8 cellular contexts compared by ENCODE assay signal in genomic region chr2:13193075-13193474, GRCh38.
DNase-seq lines count a peak whose midpoint lies in the region; ATAC-seq, FAIRE-seq and TF ChIP-seq lines count a peak whose summit lies in the region.
"Had no signal": no experiment of that assay in that cellular context is flagged by ENCODE, and none has a peak within 500 bp of the region (broad histone marks: within the 10 kb centered on the region; RNA-seq: fewer than 3 reads in every experiment).

No MANE protein-coding gene starts in this region.

- H4K8ac ChIP-seq in H1 (ENCODE audit: extremely low read depth, insufficient read depth, low read length) = no peak overlapping the region

- POLR2A ChIA-PET in H1 (lab: Charles Lee; ENCODE audit: partially characterized antibody) = no interaction called here

- H2BK12ac ChIP-seq in H1 (ENCODE audit: low read depth, low read length) = no peak overlapping the region

- H3K23me2 ChIP-seq in H1 (ENCODE audit: low read depth, low read length) = no peaks in the 10 kb centered on the region

- no peaks in the 10 kb centered on the region for H3K79me1 ChIP-seq in H1 (ENCODE audit: low read depth, low read length)

- H3K18ac ChIP-seq in H1 (ENCODE audit: extremely low read depth, low read length) = no peak overlapping the region

- no peak overlapping the region for H2BK5ac ChIP-seq in H1 (ENCODE audit: low read depth, low read length)

- TF ChIP-seq POLR2A in H1 (IDR thresholded peaks at IDR 0.05; ENCODE audit: control extremely low read depth in 1 of 2, low read depth in 2 of 2, low read length in 2 of 2) (no peak), tibial nerve (IDR thresholded peaks at IDR 0.05) (no peak)

- CTCF ChIA-PET in H1 (lab: Charles Lee; ENCODE audit: partially characterized antibody) = interaction anchor here (0.9 to 1.3 kb wide), 3 partner anchors 37 to 819 kb away, joined by 3 read pairs; no protein-coding TSS in a partner anchor

- H3K4me1 ChIP-seq in H1 (replicated peaks in 1 of 4; ENCODE audit: control insufficient read depth in 3 of 4, insufficient read depth in 4 of 4, low read length in 3 of 4) = no peaks in the 10 kb centered on the region
- no peaks in the 10 kb centered on the region for H3K4me1 ChIP-seq in tibial nerve

- H3K9me3 ChIP-seq in MG63 (no peaks in the 10 kb centered on the region), H1 (ENCODE audit: insufficient read depth in 2 of 2, low read depth in 1 of 2, low read length in 1 of 2) (peaks cover 0 to 3% of the 10 kb centered on the region in 2 experiments; a peak in 1 of 4 replicates), tibial nerve (no peaks in the 10 kb centered on the region)

- H3K27me3 ChIP-seq in MG63 (peaks cover 52% of the 10 kb centered on the region), H1 (replicated peaks in 1 of 4; ENCODE audit: control insufficient read depth in 3 of 4, extremely low read depth in 1 of 4, insufficient read depth in 3 of 4, low read length in 3 of 4) (no peaks in the 10 kb centered on the region), tibial nerve (no peaks in the 10 kb centered on the region)

- no peak overlapping the region for H4K91ac ChIP-seq in H1 (replicated peaks; ENCODE audit: insufficient read length, low read length)

- H3K4me2 ChIP-seq in H1 (ENCODE audit: insufficient read depth in 1 of 2, low read depth in 2 of 2, low read length in 2 of 2) = no peak overlapping the region

- no peak overlapping the region for H3K9ac ChIP-seq in H1 (replicated peaks in 1 of 4; ENCODE audit: extremely low read depth in 1 of 4, low read depth in 3 of 4, low read length in 3 of 4)

- ATAC-seq in GM18907 (IDR thresholded peaks at IDR 0.05; ENCODE audit: unreplicated experiment) = peak; percentile 88

- no peak for TF ChIP-seq EP300 in H1 (IDR thresholded peaks at IDR 0.05; ENCODE audit: borderline replicate concordance in 1 of 2, low read depth in 2 of 2, low read length in 2 of 2)
- TF ChIP-seq EP300 in tibial nerve (IDR thresholded peaks at IDR 0.05) = no peak

- no peak overlapping the region for H2BK20ac ChIP-seq in H1 (ENCODE audit: low read length)

- no peak overlapping the region for H3K4ac ChIP-seq in H1 (replicated peaks; ENCODE audit: insufficient read length, low read depth, low read length)

- H2AFZ ChIP-seq in H1 (ENCODE audit: low read length) = no peak overlapping the region

- no peak for FAIRE-seq in H1 (lab: Jason Lieb, UNC)

- no peak overlapping the region for H3K23ac ChIP-seq in H1 (ENCODE audit: insufficient read length)

- no peaks in the 10 kb centered on the region for H3K36me3 ChIP-seq in MG63
- H3K36me3 ChIP-seq in H1 (ENCODE audit: control insufficient read depth in 2 of 4, insufficient read depth in 4 of 4, low read length in 3 of 4) = no peaks in the 10 kb centered on the region
- no peaks in the 10 kb centered on the region for H3K36me3 ChIP-seq in tibial nerve

- H3K56ac ChIP-seq in H1 (replicated peaks; ENCODE audit: insufficient read length, low read depth, low read length) = no peak overlapping the region

- TF ChIP-seq CTCF in H1 (IDR thresholded peaks at IDR 0.05; ENCODE audit: control extremely low read depth in 1 of 3, insufficient read depth in 1 of 3, low read depth in 1 of 3, low read length in 3 of 3) = no peak
- TF ChIP-seq CTCF in tibial nerve (IDR thresholded peaks at IDR 0.05) = no peak

- H3K4me3 ChIP-seq in MG63 (no peak overlapping the region), H1 (ENCODE audit: extremely low read depth in 1 of 4, insufficient read depth in 2 of 4, low read depth in 3 of 4, low read length in 4 of 4) (no peak overlapping the region), tibial nerve (no peak overlapping the region)

- H3K27ac ChIP-seq in H1 (ENCODE audit: low read depth, low read length) (no peak overlapping the region), tibial nerve (no peak overlapping the region)

- H2BK120ac ChIP-seq in H1 (replicated peaks; ENCODE audit: low read depth, low read length) = no peak overlapping the region

- H2BK15ac ChIP-seq in H1 (ENCODE audit: low read length) = no peak overlapping the region

- no peaks in the 10 kb centered on the region for H3K79me2 ChIP-seq in H1 (ENCODE audit: control insufficient read depth in 1 of 2, insufficient read depth in 2 of 2, low read length in 2 of 2)

- H4K5ac ChIP-seq in H1 (ENCODE audit: insufficient read length, low read depth, low read length) = no peak overlapping the region

- TF ChIP-seq RAD21 in H1 (IDR thresholded peaks at IDR 0.05 in 1 of 2, conservative IDR thresholded peaks at IDR 0.05 in 1 of 2; ENCODE audit: low read depth in 2 of 2, low read length in 2 of 2) = no peak

- DNase-seq in HCEC 1CT (peak; percentile 47), MG63 (peak; percentile 30), H1 (ENCODE audit: low read depth in 1 of 2, low spot score in 2 of 2) (no peak), tibial nerve (ENCODE audit: low spot score in 2 of 2) (no peak), UCSD-AML1 (lab: John Stamatoyannopoulos, UW; ENCODE audit: unreplicated experiment) (no peak)
- no peak for DNase-seq in effector CD8-positive, alpha-beta T cell (lab: John Stamatoyannopoulos, UW)
- DNase-seq: NCI-H69 had no signal

- H2AK5ac ChIP-seq in H1 (ENCODE audit: low read depth, low read length) = no peak overlapping the region

- no peaks in the 10 kb centered on the region for H4K20me1 ChIP-seq in H1 (replicated peaks in 1 of 2; ENCODE audit: control insufficient read depth in 1 of 2, insufficient read depth in 2 of 2, low read length in 2 of 2)

- H3K14ac ChIP-seq in H1 (ENCODE audit: insufficient read length) = no peak overlapping the region

- 89% methylated on average over 4 of the region's 4 CpGs; no CpG with 5 or more reads in 1 of the 2 experiments for WGBS in H1 (ENCODE audit: extremely low coverage in 1 of 2, insufficient coverage in 1 of 2, insufficient read length in 1 of 2, insufficient replicate concordance in 2 of 2, low coverage in 1 of 2, low lambda C conversion rate in 2 of 2, missing lambda C conversion rate in 1 of 2), 2 experiments
- WGBS in tibial nerve, 2 donors = 71% methylated on average over 4 of the region's 4 CpGs

TF ChIP-seq in H1, 55 proteins besides CTCF, POLR2A, EP300 and RAD21:
- TF ChIP-seq NANOG (IDR thresholded peaks at IDR 0.05; ENCODE audit: insufficient read depth, low read depth, low read length, poor library complexity, severe bottlenecking) (no peak), E2F6 (IDR thresholded peaks at IDR 0.05) (no peak), SRF (IDR thresholded peaks at IDR 0.05; ENCODE audit: low read depth, low read length) (peak; percentile 92)

Comparison
In these comparisons a context has a peak if more than half of its experiments do, and no peak if none do; other contexts are left out.
1. DNase-seq: peak in HCEC 1CT (single experiment) and MG63 (single experiment); none in H1 (0 of 2), effector CD8-positive, alpha-beta T cell (single experiment), tibial nerve (0 of 2) and UCSD-AML1 (single experiment).